25 cellular contexts compared by ENCODE assay signal in genomic region chr9:85344901-85345300, GRCh38.
"Had no signal": no experiment of that assay in that cellular context is flagged by ENCODE, and none has a peak within 500 bp of the region (broad histone marks: within the 10 kb centered on the region; RNA-seq: fewer than 3 reads in every experiment).

No MANE protein-coding gene starts in this region.

- H3K36me3 ChIP-seq: heart right ventricle, ovary, thoracic aorta, uterus had no signal

- H3K9me3 ChIP-seq: heart right ventricle, ovary, thoracic aorta, uterus had no signal

- H3K27ac ChIP-seq: heart right ventricle, ovary, skin epidermis, thoracic aorta, uterus had no signal

- DNase-seq: activated B cell treated with CpG ODN at 0.5 μM for 24 hours; activated CD4-positive, alpha-beta T cell treated with anti-CD3 and anti-CD28 coated beads, Interleukin-2, amount 50 U/mL, for 1 hour; activated CD8-positive, alpha-beta T cell treated with anti-CD3 and anti-CD28 coated beads for 36 hours; activated effector memory CD4-positive, alpha-beta T cell treated with Interleukin-2 at 50 U/mL for 16 hours; activated naive CD4-positive, alpha-beta T cell treated with Interleukin-2 at 50 U/mL for 16 hours; activated T-cell treated with anti-CD3 and anti-CD28 coated beads, Interleukin-2, amount 50 U/mL, for 72 hours; anterior cingulate cortex; caudate nucleus; foreskin melanocyte; heart right ventricle; left cardiac atrium; left ventricle myocardium superior; naive B cell; ovary; retina; stimulated activated CD4-positive, alpha-beta T cell treated with anti-CD3 and anti-CD28 coated beads, Interleukin-4, amount 100 ng/mL, for 24 hours; T-helper 1 cell; trophoblast cell; uterus had no signal

- H3K4me3 ChIP-seq: heart right ventricle, ovary, skin epidermis, thoracic aorta, uterus had no signal

- H3K4me1 ChIP-seq: heart right ventricle, uterus had no signal

- ATAC-seq: activated CD8-positive, alpha-beta T cell treated with anti-CD3 and anti-CD28 coated beads for 36 hours; activated T-cell treated with anti-CD3 and anti-CD28 coated beads, Interleukin-2, amount 50 U/mL, for 72 hours; esophagus mucosa; heart right ventricle; left cardiac atrium; left ventricle myocardium superior; sciatic nerve; stimulated activated effector memory CD8-positive, alpha-beta T cell treated with anti-CD3 and anti-CD28 coated beads, Interleukin-12 subunit alpha, Interleukin-12 subunit beta, amount 100 ng/mL, for 72 hours had no signal

- FAIRE-seq: endothelial cell of umbilical vein had no signal

- H3K27me3 ChIP-seq: ovary, uterus had no signal
